ENCODE assay signal across 16 cellular contexts in the genomic region with DNA sequence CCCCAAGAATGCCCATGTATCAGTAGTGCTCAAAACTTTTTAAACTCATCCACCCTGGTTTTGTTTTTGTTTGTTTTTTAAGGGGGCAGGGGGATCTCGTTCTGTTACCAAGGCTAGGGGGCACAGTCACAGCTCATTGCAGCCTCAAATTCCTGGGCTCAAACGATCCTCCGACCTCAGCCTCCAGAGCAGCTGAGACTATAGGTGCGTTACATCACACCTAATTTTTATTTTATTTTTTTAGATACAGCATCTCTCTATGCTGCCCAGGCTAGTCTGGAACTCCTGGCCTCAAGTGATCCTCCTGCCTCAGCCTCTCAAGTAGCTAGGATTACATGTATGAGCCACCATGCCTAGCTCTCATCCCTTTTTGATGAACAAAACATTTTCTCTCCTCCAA. TPM values are rescaled to one million over a fixed set of nuclear protein-coding genes. Genes with fewer than 3 reads are reported as not detected.
DNase-seq lines count a peak whose midpoint lies in the region; ATAC-seq, FAIRE-seq and TF ChIP-seq lines count a peak whose summit lies in the region.
"Had no signal": no experiment of that assay in that cellular context is flagged by ENCODE, and none has a peak within 500 bp of the region (broad histone marks: within the 10 kb centered on the region; RNA-seq: fewer than 3 reads in every experiment).

No MANE protein-coding gene starts in this region.

- H2AK5ac ChIP-seq in IMR-90 (ENCODE audit: low read depth, low read length): no peak overlapping the region

- TF ChIP-seq RAD21 in IMR-90 (IDR thresholded peaks at IDR 0.05; ENCODE audit: low read length) (no peak), K562 (CRISPR knock-in tag; conservative IDR thresholded peaks at IDR 0.05 in 1 of 2, IDR thresholded peaks at IDR 0.05 in 1 of 2) (no peak)

- H4K8ac ChIP-seq in IMR-90 (ENCODE audit: low read depth in 2 of 2, low read length in 2 of 2): no peak overlapping the region

- peaks cover 31 to 49% of the 10 kb centered on the region in 2 experiments for H3K79me1 ChIP-seq in IMR-90 (ENCODE audit: low read depth in 1 of 2, low read length in 2 of 2)

- peaks cover 38% of the 10 kb centered on the region for H3K4me1 Mint-ChIP-seq in activated naive CD4-positive, alpha-beta T cell treated with anti-CD3 and anti-CD28 coated beads, Interleukin-2, amount 50 U/mL, for 24 hours

- FAIRE-seq in K562 (lab: Jason Lieb, UNC): no peak
- FAIRE-seq: GM12878, HTR-8/SVneo had no signal

- H3K9me1 ChIP-seq in IMR-90 (ENCODE audit: insufficient read depth, low read length) (peaks cover 2% of the 10 kb centered on the region; the same call in 1 of the 2 replicates), K562 (ENCODE audit: control insufficient read depth, insufficient read depth, low read length) (no peaks in the 10 kb centered on the region)

- in situ Hi-C loops in IMR-90 (cut with MboI; ENCODE audit: low sequenced_read_pairs): loop anchor here (10.0 kb wide), 1 partner anchor 478 kb away; no protein-coding TSS in a partner anchor
- in situ Hi-C loops in K562 (cut with MboI): no loop called here

- H3K4ac ChIP-seq in IMR-90 (ENCODE audit: low read depth, low read length): no peak overlapping the region

- H3K36me3 ChIP-seq in IMR-90 (ENCODE audit: control insufficient read depth, insufficient read depth, low read length): no peaks in the 10 kb centered on the region
- peaks cover 37% of the 10 kb centered on the region for H3K36me3 ChIP-seq in K562 (ENCODE audit: control insufficient read depth, insufficient read depth, low read length)
- H3K36me3 ChIP-seq: BLaER1 had no signal

- H2BK120ac ChIP-seq in IMR-90 (ENCODE audit: low read depth, low read length): no peak overlapping the region

- H3K27ac ChIP-seq in IMR-90 (ENCODE audit: insufficient read depth, low read length) (peak overlapping the region; percentile 16; the same call in 1 of the 2 replicates), K562 (ENCODE audit: extremely low read depth, low read depth, low read length) (no peak overlapping the region)
- H3K27ac ChIP-seq: BLaER1, GM23248 had no signal

- no peak for TF ChIP-seq EP300 in K562 (IDR thresholded peaks at IDR 0.05; ENCODE audit: low read length)

- H3K4me3 ChIP-seq in IMR-90 (ENCODE audit: insufficient read depth, low read depth, low read length) (no peak overlapping the region), K562 (no peak overlapping the region)
- H3K4me3 ChIP-seq: BLaER1, GM12878, GM23248 had no signal

- TF ChIP-seq CTCF in IMR-90 (conservative IDR thresholded peaks at IDR 0.05; ENCODE audit: low read depth, low read length): no peak
- no peak for TF ChIP-seq CTCF in K562 (IDR thresholded peaks at IDR 0.05 in 2 of 3, conservative IDR thresholded peaks at IDR 0.05 in 1 of 3; ENCODE audit: insufficient read depth in 2 of 3, low read depth in 1 of 3, low read length in 3 of 3)

- 100% methylated on average over 1 of the region's 4 CpGs; no CpG with 5 or more reads in 1 of the 2 experiments for WGBS in IMR-90 (ENCODE audit: extremely low coverage in 2 of 2, insufficient read length in 1 of 2), 2 experiments
- WGBS in K562 (ENCODE audit: insufficient coverage, low coverage, missing lambda C conversion rate): 83% methylated on average over 4 of the region's 4 CpGs

- no peak overlapping the region for H4K5ac ChIP-seq in IMR-90 (ENCODE audit: low read depth, low read length)

- no peak overlapping the region for H3K4me2 ChIP-seq in IMR-90 (ENCODE audit: low read depth, low read length)
- H3K4me2 ChIP-seq in K562 (ENCODE audit: insufficient read depth, low read length): no peak overlapping the region
- H3K4me2 ChIP-seq: BLaER1 had no signal

- CTCF ChIA-PET in IMR-90 (lab: Yijun Ruan, JAX): interaction anchor here (0.9 kb wide), 1 partner anchor 18 kb away, joined by 5 read pairs; no protein-coding TSS in a partner anchor
- CTCF ChIA-PET in K562 (lab: Yijun Ruan, JAX; ENCODE audit: low intra/inter-chr PET ratio): no interaction called here

- 0 out of 2 replicates have a peak overlapping the region, but pooled peaks have one; percentile 9 for H3K14ac ChIP-seq in IMR-90 (replicated peaks; ENCODE audit: low read depth, low read length)

- H2AFZ ChIP-seq in IMR-90 (replicated peaks; ENCODE audit: low read length, poor library complexity): no peak overlapping the region
- no peak overlapping the region for H2AFZ ChIP-seq in K562 (ENCODE audit: low read depth, low read length)
- H2AFZ ChIP-seq: GM23248 had no signal

- H3K9ac ChIP-seq in IMR-90 (ENCODE audit: low read depth, low read length): no peak overlapping the region
- H3K9ac ChIP-seq in K562 (ENCODE audit: insufficient read depth in 1 of 2, low read depth in 2 of 2, low read length in 2 of 2): no peak overlapping the region
- H3K9ac ChIP-seq: BLaER1, GM23248 had no signal

- no peaks in the 10 kb centered on the region for H3K27me3 ChIP-seq in IMR-90 (ENCODE audit: control insufficient read depth, insufficient read depth, low read length)
- H3K27me3 ChIP-seq in K562 (ENCODE audit: control insufficient read depth in 2 of 2, insufficient read depth in 2 of 2, low read length in 2 of 2): no peaks in the 10 kb centered on the region
- H3K27me3 ChIP-seq: BLaER1 had no signal

- H4K91ac ChIP-seq in IMR-90 (ENCODE audit: insufficient read depth, low read depth, low read length): no peak overlapping the region

- POLR2A ChIA-PET in IMR-90 (lab: Charles Lee; ENCODE audit: unreplicated experiment): no interaction called here
- POLR2A ChIA-PET in K562 (lab: Yijun Ruan, JAX): interaction anchor here (0.7 to 1.4 kb wide), 2 partner anchors 10 to 14 kb away, joined by 3 to 4 read pairs; no protein-coding TSS in a partner anchor

- H3K27me3 Mint-ChIP-seq in activated naive CD4-positive, alpha-beta T cell treated with anti-CD3 and anti-CD28 coated beads, Interleukin-2, amount 50 U/mL, for 24 hours: no peaks in the 10 kb centered on the region
- H3K27me3 Mint-ChIP-seq: CD4-positive, CD25-positive, alpha-beta regulatory T cell had no signal

- no peaks in the 10 kb centered on the region; the same call in 1 of the 2 replicates for H4K20me1 ChIP-seq in IMR-90 (ENCODE audit: insufficient read depth, low read length)
- H4K20me1 ChIP-seq in K562 (replicated peaks; ENCODE audit: control insufficient read depth, insufficient read depth, low read length): no peaks in the 10 kb centered on the region

- H3K4me1 ChIP-seq in IMR-90 (ENCODE audit: control insufficient read depth, insufficient read depth, low read length) (peaks cover 11% of the 10 kb centered on the region), K562 (replicated peaks in 1 of 2; ENCODE audit: control insufficient read depth in 2 of 2, insufficient read depth in 2 of 2, low read length in 2 of 2) (no peaks in the 10 kb centered on the region)
- H3K4me1 ChIP-seq: BLaER1 had no signal

- intact Hi-C loops in IMR-90 (cut with micrococcal nuclease) (no loop called here), K562 (cut with micrococcal nuclease) (no loop called here)

- ATAC-seq in IMR-90 (ENCODE audit: low read depth): no peak
- no peak for ATAC-seq in K562
- ATAC-seq: GM12878 had no signal

- 0 out of 2 replicates have a peak overlapping the region, but pooled peaks have one; percentile 16 for H2BK20ac ChIP-seq in IMR-90 (ENCODE audit: low read depth, low read length)

- no peaks in the 10 kb centered on the region for H3K9me3 Mint-ChIP-seq in activated naive CD4-positive, alpha-beta T cell treated with anti-CD3 and anti-CD28 coated beads, Interleukin-2, amount 50 U/mL, for 24 hours
- H3K9me3 Mint-ChIP-seq: CD4-positive, CD25-positive, alpha-beta regulatory T cell; H9 had no signal

- H3K18ac ChIP-seq in IMR-90 (ENCODE audit: low read depth, low read length): no peak overlapping the region

- dilution Hi-C loops in IMR-90 (cut with HindIII; ENCODE audit: low sequenced_read_pairs, unreplicated experiment): no loop called here

- H2BK5ac ChIP-seq in IMR-90 (ENCODE audit: low read depth, low read length, poor library complexity, severe bottlenecking): no peak overlapping the region

- peaks cover 8% of the 10 kb centered on the region for H3K36me3 Mint-ChIP-seq in activated naive CD4-positive, alpha-beta T cell treated with anti-CD3 and anti-CD28 coated beads, Interleukin-2, amount 50 U/mL, for 24 hours

- no peak for DNase-seq in activated naive CD4-positive, alpha-beta T cell (lab: John Stamatoyannopoulos, UW)
- DNase-seq in IMR-90 (no peak), K562 (ENCODE audit: extremely low read depth in 1 of 4, low spot score in 3 of 4) (no peak), DMS79 (lab: John Stamatoyannopoulos, UW) (no peak), HuH-7.5 (ENCODE audit: low spot score) (no peak)
- no peak for DNase-seq in activated CD4-positive, alpha-beta T cell treated with anti-CD3 and anti-CD28 coated beads, Interleukin-2, amount 50 U/mL, for 1 hour
- DNase-seq: 8988T; AML-193; CD4-positive, CD25-positive, alpha-beta regulatory T cell; DMS53; GM23248; H9 had no signal

- peak overlapping the region; percentile 43 for H3K27ac Mint-ChIP-seq in activated naive CD4-positive, alpha-beta T cell treated with anti-CD3 and anti-CD28 coated beads, Interleukin-2, amount 50 U/mL, for 24 hours

- no peak for TF ChIP-seq POLR2A in IMR-90 (IDR thresholded peaks at IDR 0.05; ENCODE audit: low read depth, low read length)
- no peak; the same call in 1 of the 2 replicates for TF ChIP-seq POLR2A in K562 (conservative IDR thresholded peaks at IDR 0.05)

- no peak overlapping the region for H2BK15ac ChIP-seq in IMR-90 (ENCODE audit: low read depth, low read length)

- no peak overlapping the region for H3K56ac ChIP-seq in IMR-90 (ENCODE audit: extremely low read depth, insufficient read depth, low read length)

- no peak overlapping the region for H2AK9ac ChIP-seq in IMR-90 (replicated peaks; ENCODE audit: low read depth, low read length, poor library complexity)

- H3K79me2 ChIP-seq in K562 (ENCODE audit: control insufficient read depth, insufficient read depth, low read length): peaks cover 90% of the 10 kb centered on the region

- BruUV-seq in IMR-90 (replicated peaks; lab: Mats Ljungman, UMichigan): no TSS peak
- BruUV-seq in K562 (replicated peaks; lab: Mats Ljungman, UMichigan): no TSS peak

- no peak overlapping the region for H3K4me3 Mint-ChIP-seq in activated naive CD4-positive, alpha-beta T cell treated with anti-CD3 and anti-CD28 coated beads, Interleukin-2, amount 50 U/mL, for 24 hours
- H3K4me3 Mint-ChIP-seq: H9 had no signal

- H3K9me3 ChIP-seq in IMR-90 (ENCODE audit: control insufficient read depth, insufficient read depth, low read length) (no peaks in the 10 kb centered on the region), K562 (replicated peaks; ENCODE audit: control insufficient read depth, insufficient read depth, low read depth, low read length) (no peaks in the 10 kb centered on the region)
- H3K9me3 ChIP-seq: BLaER1 had no signal

- H3K23ac ChIP-seq in IMR-90 (ENCODE audit: low read depth, low read length): no peak overlapping the region

RNA-seq across cellular contexts. Expression of gene PHIP, which starts 11.2 kb away (rescaled TPM):
- total RNA-seq in IMR-90 (2012; rRNA removed) (20.4 and 32.2 TPM in 2 replicates), K562 (2014; rRNA removed) (16.1 and 16.5 TPM in 2 replicates), K562 (2014; rRNA removed; fragmentation: Illumina TruSeq; extraction: Trizol) (35.3 and 38.3 TPM in 2 replicates), K562 (2015; rRNA removed; fragmentation: Illumina TruSeq; extraction: Trizol) (33.1 and 36.3 TPM in 2 replicates), K562 (2021) (25.0 and 25.3 TPM in 2 replicates)
- polyA plus RNA-seq in IMR-90 (2012; rRNA removed) (2.7 and 3.4 TPM in 2 replicates), K562 (2011; rRNA removed) (9.3 and 12.5 TPM in 2 replicates), K562 (2014; fragmentation: Illumina TruSeq; extraction: Trizol) (16.4 and 19.2 TPM in 2 replicates), K562 (2014; fragmentation: Nextera tagmentation; extraction: Ambion mirVana) (1 to 10 TPM; 8.1 to 8.9 TPM), K562 (2014; rRNA removed) (8.7 and 9.7 TPM in 2 replicates)
- 0.32 and 0.42 TPM in 2 replicates for polyA plus RNA-seq in IMR-90 (2012; cell fraction: cytosol; rRNA removed)
- 0.83 and 7.2 TPM in 2 replicates for polyA plus RNA-seq in IMR-90 (2012; cell fraction: nucleus; rRNA removed; ENCODE audit: low replicate concordance)
- total RNA-seq in K562 (2011; cell fraction: chromatin; rRNA removed; ENCODE audit: low replicate concordance): 26.0 and 101 TPM in 2 replicates
- total RNA-seq in K562 (2011; cell fraction: nucleolus; rRNA removed): 15.3 and 21.2 TPM in 2 replicates
- 33.0 and 44.9 TPM in 2 replicates for total RNA-seq in K562 (2011; cell fraction: nucleoplasm; rRNA removed)
- 1.9 and 4.0 TPM in 2 replicates for polyA plus RNA-seq in K562 (2011; cell fraction: cytosol; rRNA removed)
- polyA plus RNA-seq in K562 (2011; cell fraction: nucleus; rRNA removed): 21.6 and 25.9 TPM in 2 replicates
- 13.5 and 14.2 TPM in 2 replicates for polyA plus RNA-seq in K562 (2012)
- 56.0 and 67.0 TPM in 2 replicates for polyA minus RNA-seq in K562 (2011; rRNA and poly(A)+ RNA removed)
- polyA minus RNA-seq in K562 (2011; cell fraction: cytosol; rRNA and poly(A)+ RNA removed): 19.2 and 21.2 TPM in 2 replicates
- 55.1 and 107 TPM in 2 replicates for polyA minus RNA-seq in K562 (2011; cell fraction: nucleus; rRNA and poly(A)+ RNA removed)
